In the genomic region with DNA sequence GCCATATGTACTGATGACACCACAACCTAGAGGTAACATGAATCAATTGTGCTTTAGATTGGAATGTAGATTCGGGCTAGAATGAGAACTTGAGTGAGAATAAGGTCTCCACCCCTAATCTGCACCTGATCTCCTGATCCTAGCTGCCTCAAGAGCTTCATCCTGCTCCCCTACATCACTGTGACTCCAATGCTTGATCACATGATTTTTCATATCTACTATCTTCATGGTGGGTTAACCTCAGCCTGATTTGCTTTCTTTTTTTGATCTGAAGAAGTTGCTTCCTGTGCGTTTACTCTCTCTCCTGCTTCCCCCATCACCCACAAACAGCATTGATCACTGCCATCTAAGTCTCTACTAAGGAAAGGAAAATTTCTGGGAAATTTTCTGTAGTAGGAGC, we compare ENCODE assay signal across 34 cellular contexts.
DNase-seq lines count a peak whose midpoint lies in the region; ATAC-seq, FAIRE-seq and TF ChIP-seq lines count a peak whose summit lies in the region.
"Had no signal": no experiment of that assay in that cellular context is flagged by ENCODE, and none has a peak within 500 bp of the region (broad histone marks: within the 10 kb centered on the region; RNA-seq: fewer than 3 reads in every experiment).

No MANE protein-coding gene starts in this region.

- no peaks in the 10 kb centered on the region for H3K79me2 ChIP-seq in DND-41 (ENCODE audit: insufficient read depth, low read length)
- no peaks in the 10 kb centered on the region for H3K79me2 ChIP-seq in mesendoderm (ENCODE audit: control insufficient read depth, insufficient read depth, low read length)
- H3K79me2 ChIP-seq in HepG2 (ENCODE audit: insufficient read depth, low read length), result no peaks in the 10 kb centered on the region
- H3K79me2 ChIP-seq in neural progenitor cell (ENCODE audit: low read depth), result no peaks in the 10 kb centered on the region

- no peaks in the 10 kb centered on the region for H3K27me3 Mint-ChIP-seq in activated T-helper 17 cell treated with anti-CD3 and anti-CD28 coated beads, Interleukin-2, amount 50 U/mL, for 72 hours
- peaks cover 3% of the 10 kb centered on the region for H3K27me3 Mint-ChIP-seq in neural progenitor cell (ENCODE audit: insufficient read depth, low read depth)
- H3K27me3 Mint-ChIP-seq: B cell; CD4-positive, alpha-beta memory T cell; CD4-positive, alpha-beta T cell; CD4-positive, CD25-positive, alpha-beta regulatory T cell; CD8-positive, alpha-beta memory T cell had no signal

- H2AFZ ChIP-seq in DND-41 (ENCODE audit: low read depth, low read length) (no peak overlapping the region), HepG2 (ENCODE audit: low read length) (no peak overlapping the region), neural progenitor cell (replicated peaks) (no peak overlapping the region)

- no peak overlapping the region for H2BK5ac ChIP-seq in mesendoderm (ENCODE audit: low read length)

- intact Hi-C loops in HepG2 (cut with micrococcal nuclease; ENCODE audit: unreplicated experiment), result no loop called here

- H3K9ac ChIP-seq in DND-41 (ENCODE audit: low read depth, low read length), result no peak overlapping the region
- no peak overlapping the region for H3K9ac ChIP-seq in mesendoderm (ENCODE audit: low read length)
- H3K9ac ChIP-seq in HepG2 (ENCODE audit: insufficient read depth, low read depth, low read length), result no peak overlapping the region
- no peak overlapping the region for H3K9ac ChIP-seq in neural progenitor cell
- H3K9ac ChIP-seq: BLaER1; BLaER1 treated with 17β-estradiol and CSF1 and Interleukin-3, amounts not matched to agents 10 nM and 100 nM had no signal

- H3F3A ChIP-seq in neural progenitor cell (ENCODE audit: low read depth), result no peaks in the 10 kb centered on the region

- no peak overlapping the region for H3K23ac ChIP-seq in mesendoderm (ENCODE audit: low read length)

- no peaks in the 10 kb centered on the region for H3K79me1 ChIP-seq in mesendoderm (ENCODE audit: low read length)

- in situ Hi-C loops in HepG2 (cut with HindIII; ENCODE audit: extremely low pct_ligation_motif_present, low pct_unique_long_range_greater_than_20kb), result no loop called here

- no peak for TF ChIP-seq EP300 in HepG2 (IDR thresholded peaks at IDR 0.05; ENCODE audit: low read depth in 2 of 2, low read length in 2 of 2)
- TF ChIP-seq EP300 in HepG2 (CRISPR knock-in tag; IDR thresholded peaks at IDR 0.05; ENCODE audit: borderline replicate concordance), result no peak

- H3K18ac ChIP-seq in mesendoderm (ENCODE audit: low read length), result no peak overlapping the region

- H3K4me2 ChIP-seq in DND-41 (ENCODE audit: insufficient read depth, low read length) (peak overlapping the region; percentile 6; the same call in 1 of the 2 replicates), mesendoderm (ENCODE audit: low read length) (no peak overlapping the region), HepG2 (ENCODE audit: low read depth, low read length) (no peak overlapping the region), neural progenitor cell (no peak overlapping the region)
- H3K4me2 ChIP-seq: A549; BLaER1; BLaER1 treated with 17β-estradiol and CSF1 and Interleukin-3, amounts not matched to agents 10 nM and 100 nM had no signal

- H3K36me3 ChIP-seq in DND-41 (ENCODE audit: insufficient read depth, low read length) (peaks cover 6% of the 10 kb centered on the region; the same call in 1 of the 2 replicates), mesendoderm (ENCODE audit: control insufficient read depth, insufficient read depth, low read length) (no peaks in the 10 kb centered on the region), HepG2 (replicated peaks in 1 of 2; ENCODE audit: control insufficient read depth in 1 of 2, insufficient read depth in 2 of 2, low read length in 2 of 2) (no peaks in the 10 kb centered on the region), neural progenitor cell (no peaks in the 10 kb centered on the region)
- H3K36me3 ChIP-seq: BE2C; BLaER1; BLaER1 treated with 17β-estradiol and CSF1 and Interleukin-3, amounts not matched to agents 10 nM and 100 nM had no signal

- no peaks in the 10 kb centered on the region for H3K27me3 ChIP-seq in DND-41 (ENCODE audit: insufficient read depth, low read length, poor library complexity)
- H3K27me3 ChIP-seq in mesendoderm (ENCODE audit: insufficient read depth, low read length, poor library complexity), result no peaks in the 10 kb centered on the region
- H3K27me3 ChIP-seq in HepG2 (ENCODE audit: control insufficient read depth in 1 of 2, insufficient read depth in 2 of 2, low read length in 2 of 2), result no peaks in the 10 kb centered on the region
- H3K27me3 ChIP-seq in neural progenitor cell, result no peaks in the 10 kb centered on the region
- H3K27me3 ChIP-seq: BE2C; BLaER1; BLaER1 treated with 17β-estradiol and CSF1 and Interleukin-3, amounts not matched to agents 10 nM and 100 nM had no signal

- CTCF ChIA-PET in HepG2 (lab: Yijun Ruan, JAX; ENCODE audit: low intra/inter-chr PET ratio, low total read pairs), result no interaction called here

- POLR2A ChIA-PET in HepG2 (lab: Yijun Ruan, JAX), result no interaction called here

- H4K20me1 ChIP-seq in DND-41 (ENCODE audit: insufficient read depth, low read length) (no peaks in the 10 kb centered on the region), HepG2 (ENCODE audit: insufficient read depth, low read length) (no peaks in the 10 kb centered on the region), neural progenitor cell (ENCODE audit: low read depth) (no peaks in the 10 kb centered on the region)
- H4K20me1 ChIP-seq: BLaER1; BLaER1 treated with 17β-estradiol and CSF1 and Interleukin-3, amounts not matched to agents 10 nM and 100 nM had no signal

- H3K56ac ChIP-seq in mesendoderm (ENCODE audit: low read length), result no peak overlapping the region

- H3K4me1 ChIP-seq in DND-41 (ENCODE audit: insufficient read depth, low read length) (peaks cover 16% of the 10 kb centered on the region), mesendoderm (ENCODE audit: control insufficient read depth, low read depth, low read length) (no peaks in the 10 kb centered on the region), HepG2 (ENCODE audit: insufficient read depth, low read length) (no peaks in the 10 kb centered on the region), neural progenitor cell (no peaks in the 10 kb centered on the region)
- H3K4me1 ChIP-seq: A549; BE2C; BLaER1; BLaER1 treated with 17β-estradiol and CSF1 and Interleukin-3, amounts not matched to agents 10 nM and 100 nM; Caco-2 had no signal

- H3K9me3 Mint-ChIP-seq in activated T-helper 17 cell treated with anti-CD3 and anti-CD28 coated beads, Interleukin-2, amount 50 U/mL, for 72 hours, result no peaks in the 10 kb centered on the region
- H3K9me3 Mint-ChIP-seq in neural progenitor cell, result peaks cover 14% of the 10 kb centered on the region
- H3K9me3 Mint-ChIP-seq: CD4-positive, alpha-beta T cell; CD8-positive, alpha-beta T cell had no signal

- H3K9me3 ChIP-seq in DND-41 (ENCODE audit: insufficient read depth, low read length, severe bottlenecking) (peaks cover 3% of the 10 kb centered on the region), HepG2 (ENCODE audit: low read length) (peaks cover 36% of the 10 kb centered on the region), neural progenitor cell (ENCODE audit: low read depth) (no peaks in the 10 kb centered on the region)
- H3K9me3 ChIP-seq: A549, BE2C, BLaER1, Caco-2 had no signal

- TF ChIP-seq CTCF in DND-41 (IDR thresholded peaks at IDR 0.05; ENCODE audit: borderline replicate concordance, extremely low read depth, low read length, poor library complexity, severe bottlenecking) (no peak), HepG2 (CRISPR knock-in tag; IDR thresholded peaks at IDR 0.05) (no peak), neural progenitor cell (IDR thresholded peaks at IDR 0.05) (no peak)

- H3K4me3 ChIP-seq in DND-41 (ENCODE audit: low read depth in 1 of 2, low read length in 2 of 2), result no peak overlapping the region
- H3K4me3 ChIP-seq in Jurkat, Clone E6-1 (ENCODE audit: low read length), result no peak overlapping the region
- no peak overlapping the region for H3K4me3 ChIP-seq in mesendoderm (ENCODE audit: low read length)
- no peak overlapping the region for H3K4me3 ChIP-seq in HepG2 (replicated peaks in 1 of 3; ENCODE audit: insufficient read depth in 1 of 3, low read depth in 2 of 3, low read length in 3 of 3)
- no peak overlapping the region for H3K4me3 ChIP-seq in neural progenitor cell
- H3K4me3 ChIP-seq: A549; BLaER1; BLaER1 treated with 17β-estradiol and CSF1 and Interleukin-3, amounts not matched to agents 10 nM and 100 nM had no signal

- H2BK15ac ChIP-seq in mesendoderm (replicated peaks; ENCODE audit: low read depth), result no peak overlapping the region

- ATAC-seq in DND-41 (ENCODE audit: insufficient read depth, low read depth), result peak; percentile 95
- no peak for ATAC-seq in HepG2
- no peak for ATAC-seq in activated T-helper 17 cell treated with anti-CD3 and anti-CD28 coated beads, Interleukin-2, amount 50 U/mL, for 72 hours (replicated peaks)
- ATAC-seq: A549; CD8-positive, alpha-beta T cell had no signal

- TF ChIP-seq POLR2A in HepG2 (IDR thresholded peaks at IDR 0.05; ENCODE audit: insufficient read depth in 1 of 2, low read depth in 2 of 2, low read length in 2 of 2), result no peak

- H4K5ac ChIP-seq in mesendoderm (ENCODE audit: low read length), result no peak overlapping the region

- H4K8ac ChIP-seq in mesendoderm (ENCODE audit: low read depth, low read length), result no peak overlapping the region

- H3K4ac ChIP-seq in mesendoderm (ENCODE audit: low read depth, low read length), result no peak overlapping the region

- H3K36me3 Mint-ChIP-seq in activated T-helper 17 cell treated with anti-CD3 and anti-CD28 coated beads, Interleukin-2, amount 50 U/mL, for 72 hours (ENCODE audit: low read depth), result no peaks in the 10 kb centered on the region
- H3K36me3 Mint-ChIP-seq in neural progenitor cell, result no peaks in the 10 kb centered on the region
- H3K36me3 Mint-ChIP-seq: CD14-positive monocyte; CD4-positive, alpha-beta memory T cell; CD4-positive, CD25-positive, alpha-beta regulatory T cell; CD8-positive, alpha-beta memory T cell; CD8-positive, alpha-beta T cell had no signal

- peak; percentile 26 for DNase-seq in DND-41
- DNase-seq in Jurkat, Clone E6-1 (ENCODE audit: low read depth, low spot score), result peak; percentile 49
- DNase-seq in mesendoderm, result peak; percentile 3
- DNase-seq in HepG2 (ENCODE audit: low spot score), result no peak
- no peak for DNase-seq in neural progenitor cell (ENCODE audit: low spot score)
- DNase-seq: 8988T; ACHN; AML-193; BE2C; C1 segment of cervical spinal cord; Caco-2; Calu3; CD4-positive, alpha-beta memory T cell; CD4-positive, alpha-beta T cell; CD4-positive, CD25-positive, alpha-beta regulatory T cell; CD8-positive, alpha-beta memory T cell; CD8-positive, alpha-beta T cell; COR-L47; DMS 273 treated with DMSO at 0.1 percent for 48 hours; DMS153; DMS53; DMS79; DMS79 treated with DMSO at 0.1 percent for 48 hours; EL had no signal

- H3K4me1 Mint-ChIP-seq in activated T-helper 17 cell treated with anti-CD3 and anti-CD28 coated beads, Interleukin-2, amount 50 U/mL, for 72 hours, result no peaks in the 10 kb centered on the region
- no peaks in the 10 kb centered on the region for H3K4me1 Mint-ChIP-seq in neural progenitor cell
- H3K4me1 Mint-ChIP-seq: B cell; CD14-positive monocyte; CD4-positive, alpha-beta memory T cell; CD4-positive, CD25-positive, alpha-beta regulatory T cell; CD8-positive, alpha-beta memory T cell had no signal

- H3K27ac ChIP-seq in DND-41 (ENCODE audit: low read length) (no peak overlapping the region), mesendoderm (ENCODE audit: low read depth, low read length) (no peak overlapping the region), HepG2 (ENCODE audit: extremely low read length, insufficient read depth, low read length) (no peak overlapping the region), neural progenitor cell (no peak overlapping the region)
- H3K27ac ChIP-seq: 22Rv1; A549; BLaER1; BLaER1 treated with 17β-estradiol and CSF1 and Interleukin-3, amounts not matched to agents 10 nM and 100 nM; C4-2B had no signal

- no peak for TF ChIP-seq RAD21 in HepG2 (CRISPR knock-in tag; IDR thresholded peaks at IDR 0.05)

- no peak overlapping the region for H3K27ac Mint-ChIP-seq in activated T-helper 17 cell treated with anti-CD3 and anti-CD28 coated beads, Interleukin-2, amount 50 U/mL, for 72 hours
- H3K27ac Mint-ChIP-seq in neural progenitor cell, result no peak overlapping the region
- H3K27ac Mint-ChIP-seq: B cell; CD4-positive, alpha-beta memory T cell; CD4-positive, alpha-beta T cell; CD4-positive, CD25-positive, alpha-beta regulatory T cell; CD8-positive, alpha-beta memory T cell; CD8-positive, alpha-beta T cell had no signal

- no peak overlapping the region for H3K4me3 Mint-ChIP-seq in activated T-helper 17 cell treated with anti-CD3 and anti-CD28 coated beads, Interleukin-2, amount 50 U/mL, for 72 hours
- H3K4me3 Mint-ChIP-seq in neural progenitor cell, result no peak overlapping the region
- H3K4me3 Mint-ChIP-seq: B cell; CD14-positive monocyte; CD4-positive, alpha-beta memory T cell; CD4-positive, alpha-beta T cell; CD4-positive, CD25-positive, alpha-beta regulatory T cell; CD8-positive, alpha-beta memory T cell; CD8-positive, alpha-beta T cell had no signal

- no CpG with 5 or more reads among the region's 2 CpGs for WGBS in mesendoderm (ENCODE audit: extremely low coverage, insufficient coverage, low lambda C conversion rate)
- 0% methylated on average over 2 of the region's 2 CpGs for WGBS in HepG2 (ENCODE audit: low lambda C conversion rate)

- H2AK5ac ChIP-seq in mesendoderm (ENCODE audit: low read length), result no peak overlapping the region

- no peak overlapping the region for H2BK120ac ChIP-seq in mesendoderm (ENCODE audit: low read depth, low read length)

- FAIRE-seq in HepG2 (lab: Jason Lieb, UNC), result no peak
- FAIRE-seq: A204.1, A549, D721Med had no signal

- BruUV-seq in HepG2 (replicated peaks; lab: Mats Ljungman, UMichigan), result no TSS peak

Comparison
In these comparisons a context has a peak if more than half of its experiments do, and no peak if none do; other contexts are left out.
1. DNase-seq: peak in DND-41 (single experiment), Jurkat, Clone E6-1 (single experiment) and mesendoderm (single experiment); none in HepG2 (single experiment) and neural progenitor cell (single experiment).